ENCODE assay signal across 17 cellular contexts in the genomic region with DNA sequence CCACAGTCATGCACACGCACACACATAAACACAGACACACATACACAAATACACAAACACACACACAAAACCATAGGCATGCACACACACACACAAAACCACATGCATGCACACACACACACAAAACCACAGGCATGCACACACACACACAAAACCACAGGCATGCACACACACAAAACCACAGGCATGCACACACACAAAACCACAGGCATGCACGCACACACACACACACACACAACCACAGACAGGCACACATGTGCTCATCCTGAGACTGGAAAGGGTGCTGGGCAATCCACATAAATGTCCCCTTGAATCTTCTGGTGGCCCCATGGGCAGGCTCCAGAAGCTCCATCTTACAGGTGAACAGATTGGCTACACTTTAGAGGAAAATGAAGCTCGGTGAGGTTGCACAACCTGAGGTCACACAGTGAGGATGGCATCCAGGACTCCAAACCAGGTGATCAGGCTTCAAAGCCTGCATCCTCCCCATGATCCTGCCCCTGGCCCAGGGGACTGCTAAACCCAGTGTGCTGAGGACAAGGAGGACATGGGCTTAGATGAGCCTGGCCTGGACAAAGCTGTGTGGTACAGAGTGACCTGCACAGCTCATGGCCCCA.
DNase-seq lines count a peak whose midpoint lies in the region; ATAC-seq and TF ChIP-seq lines count a peak whose summit lies in the region.
"Had no signal": no experiment of that assay in that cellular context is flagged by ENCODE, and none has a peak within 500 bp of the region (broad histone marks: within the 10 kb centered on the region; RNA-seq: fewer than 3 reads in every experiment).

No MANE protein-coding gene starts in this region.

- peak; percentile 19 for DNase-seq in activated naive CD4-positive, alpha-beta T cell treated with anti-CD3 and anti-CD28 coated beads, Interleukin-2, amount 10 ng/mL, durations not matched to agents 7 days and 5 days
- DNase-seq in activated naive CD4-positive, alpha-beta T cell treated with anti-CD3 and anti-CD28 coated beads, Interleukin-2, amount 50 U/mL, for 16 hours: no peak
- DNase-seq in T-helper 2 cell treated with Interferon-gamma antibody and Interleukin-4, amounts not matched to agents 5 μg/mL and 100 μg/mL, for 36 hours (ENCODE audit: low spot score): no peak
- DNase-seq in fibroblast of lung (ENCODE audit: low read depth in 2 of 2): peak; percentile 31 to 66
- no peak for DNase-seq in smooth muscle cell (lab: John Stamatoyannopoulos, UW; ENCODE audit: unreplicated experiment)
- DNase-seq in activated gamma-delta T cell treated with Interleukin-2 at 50 U/mL for 16 hours: no peak
- no peak for DNase-seq in transverse colon
- DNase-seq: activated effector memory CD4-positive, alpha-beta T cell treated with Interleukin-2 at 50 U/mL for 16 hours; DMS53; GM23248; MM.1S; NCI-H2029 treated with DMSO at 0.1 percent for 48 hours had no signal

- H3K4me1 Mint-ChIP-seq in activated naive CD4-positive, alpha-beta T cell treated with anti-CD3 and anti-CD28 coated beads, Interleukin-2, amount 10 ng/mL, durations not matched to agents 7 days and 5 days: peaks cover 43% of the 10 kb centered on the region
- peaks cover 45% of the 10 kb centered on the region for H3K4me1 Mint-ChIP-seq in T-helper 2 cell treated with Interferon-gamma antibody and Interleukin-4, amounts not matched to agents 5 μg/mL and 100 μg/mL, for 36 hours (ENCODE audit: low read depth)
- H3K4me1 Mint-ChIP-seq: CD14-positive monocyte had no signal

- H3K4me3 Mint-ChIP-seq in activated naive CD4-positive, alpha-beta T cell treated with anti-CD3 and anti-CD28 coated beads, Interleukin-2, amount 10 ng/mL, durations not matched to agents 7 days and 5 days: no peak overlapping the region
- peak overlapping the region; percentile 42 for H3K4me3 Mint-ChIP-seq in T-helper 2 cell treated with Interferon-gamma antibody and Interleukin-4, amounts not matched to agents 5 μg/mL and 100 μg/mL, for 36 hours
- H3K4me3 Mint-ChIP-seq: CD14-positive monocyte; stimulated activated memory B cell treated with anti-CD40 and anti-IgM and Interleukin-4, amounts not matched to agents 10 μg/mL and 1 μg/mL and 100 μg/mL, for 72 hours; type B pancreatic cell had no signal

- H3K79me2 ChIP-seq in fibroblast of lung (ENCODE audit: control insufficient read depth, insufficient read depth, low read length): no peaks in the 10 kb centered on the region
- no peaks in the 10 kb centered on the region for H3K79me2 ChIP-seq in smooth muscle cell (ENCODE audit: low read depth)

- H3K4me1 ChIP-seq in fibroblast of lung (ENCODE audit: control insufficient read depth, extremely low read depth, insufficient read depth, low read length): no peaks in the 10 kb centered on the region
- peaks cover 6% of the 10 kb centered on the region for H3K4me1 ChIP-seq in smooth muscle cell (ENCODE audit: low read depth)
- no peaks in the 10 kb centered on the region for H3K4me1 ChIP-seq in transverse colon

- ATAC-seq in HG02884 (IDR thresholded peaks at IDR 0.05; ENCODE audit: unreplicated experiment): no peak

- H3K4me2 ChIP-seq in fibroblast of lung (ENCODE audit: extremely low read depth, insufficient read depth, low read length) (no peak overlapping the region), smooth muscle cell (no peak overlapping the region)

- intact Hi-C loops in transverse colon (cut with DNase I; ENCODE audit: low total_unique reads): no loop called here

- whole genome bisulfite sequencing in smooth muscle cell (ENCODE audit: low lambda C conversion rate): 75% methylated on average over 3 of the region's 3 CpGs
- WGBS in transverse colon (ENCODE audit: low coverage in 1 of 2), 2 donors: 78 to 100% methylated on average over 1 to 3 of the region's 3 CpGs

- peaks cover 25% of the 10 kb centered on the region for H3K27me3 Mint-ChIP-seq in activated naive CD4-positive, alpha-beta T cell treated with anti-CD3 and anti-CD28 coated beads, Interleukin-2, amount 10 ng/mL, durations not matched to agents 7 days and 5 days
- H3K27me3 Mint-ChIP-seq in T-helper 2 cell treated with Interferon-gamma antibody and Interleukin-4, amounts not matched to agents 5 μg/mL and 100 μg/mL, for 36 hours (ENCODE audit: low read depth): no peaks in the 10 kb centered on the region
- H3K27me3 Mint-ChIP-seq: stimulated activated memory B cell treated with anti-CD40 and anti-IgM and Interleukin-4, amounts not matched to agents 10 μg/mL and 1 μg/mL and 100 μg/mL, for 72 hours; type B pancreatic cell had no signal

- TF ChIP-seq POLR2A in transverse colon (IDR thresholded peaks at IDR 0.05): no peak

- no peak overlapping the region for H3K27ac ChIP-seq in fibroblast of lung (ENCODE audit: insufficient read depth, low read length)
- H3K27ac ChIP-seq in smooth muscle cell (ENCODE audit: low read depth): peak overlapping the region; percentile 32
- peak overlapping the region in 1 of 4 donors; percentile 14 for H3K27ac ChIP-seq in transverse colon
- H3K27ac ChIP-seq: GM23248, VCaP had no signal

- peaks cover 8% of the 10 kb centered on the region for H3K36me3 Mint-ChIP-seq in activated naive CD4-positive, alpha-beta T cell treated with anti-CD3 and anti-CD28 coated beads, Interleukin-2, amount 10 ng/mL, durations not matched to agents 7 days and 5 days
- H3K36me3 Mint-ChIP-seq in T-helper 2 cell treated with Interferon-gamma antibody and Interleukin-4, amounts not matched to agents 5 μg/mL and 100 μg/mL, for 36 hours (ENCODE audit: low read depth): peaks cover 8% of the 10 kb centered on the region
- H3K36me3 Mint-ChIP-seq: CD14-positive monocyte; stimulated activated memory B cell treated with anti-CD40 and anti-IgM and Interleukin-4, amounts not matched to agents 10 μg/mL and 1 μg/mL and 100 μg/mL, for 72 hours; type B pancreatic cell had no signal

- H3F3A ChIP-seq in smooth muscle cell (ENCODE audit: low read depth): peaks cover 10% of the 10 kb centered on the region

- H2AFZ ChIP-seq in fibroblast of lung (ENCODE audit: low read length) (no peak overlapping the region), smooth muscle cell (ENCODE audit: low read depth) (no peak overlapping the region)
- H2AFZ ChIP-seq: GM23248 had no signal

- CTCF ChIA-PET in activated naive CD4-positive, alpha-beta T cell treated with anti-CD3 and anti-CD28 coated beads, Interleukin-2, amount 10 ng/mL, durations not matched to agents 7 days and 5 days (lab: Charles Lee): interaction anchor here (3.1 kb wide), 1 partner anchor 145 kb away, joined by 11 read pairs; the partner anchor contains the start of gene GADD45G

- H4K20me1 ChIP-seq in fibroblast of lung (ENCODE audit: control insufficient read depth, extremely low read depth, insufficient read depth, low read length) (no peaks in the 10 kb centered on the region), smooth muscle cell (ENCODE audit: low read depth) (no peaks in the 10 kb centered on the region)

- H3K9ac ChIP-seq in fibroblast of lung (ENCODE audit: insufficient read depth, low read length) (no peak overlapping the region), smooth muscle cell (ENCODE audit: low read depth) (no peak overlapping the region)
- H3K9ac ChIP-seq: GM23248 had no signal

- H3K27me3 ChIP-seq in fibroblast of lung (ENCODE audit: control insufficient read depth, insufficient read depth, low read length) (no peaks in the 10 kb centered on the region), smooth muscle cell (ENCODE audit: low read depth) (no peaks in the 10 kb centered on the region), transverse colon (no peaks in the 10 kb centered on the region)

- TF ChIP-seq CTCF in fibroblast of lung (conservative IDR thresholded peaks at IDR 0.05 in 1 of 2, IDR thresholded peaks at IDR 0.05 in 1 of 2; ENCODE audit: low read depth in 1 of 2, low read length in 2 of 2) (no peak), smooth muscle cell (IDR thresholded peaks at IDR 0.05; ENCODE audit: borderline replicate concordance, insufficient read depth, poor library complexity, severe bottlenecking) (no peak), transverse colon (IDR thresholded peaks at IDR 0.05) (no peak)

- H3K36me3 ChIP-seq in fibroblast of lung (ENCODE audit: control insufficient read depth, insufficient read depth, low read length) (no peaks in the 10 kb centered on the region), smooth muscle cell (ENCODE audit: low read depth) (no peaks in the 10 kb centered on the region), transverse colon (no peaks in the 10 kb centered on the region)

- H3K4me3 ChIP-seq in fibroblast of lung (replicated peaks in 1 of 4; ENCODE audit: control extremely low read depth in 1 of 4, insufficient read depth in 1 of 4, low read depth in 3 of 4, low read length in 4 of 4): no peak overlapping the region
- H3K4me3 ChIP-seq in smooth muscle cell: no peak overlapping the region
- H3K4me3 ChIP-seq in transverse colon: no peak overlapping the region
- H3K4me3 ChIP-seq: GM23248 had no signal

- no peak for TF ChIP-seq EP300 in transverse colon (IDR thresholded peaks at IDR 0.05; ENCODE audit: low read depth)

- no peaks in the 10 kb centered on the region for H3K9me3 ChIP-seq in fibroblast of lung (ENCODE audit: control insufficient read depth, insufficient read depth, low read depth, low read length)
- no peaks in the 10 kb centered on the region for H3K9me3 ChIP-seq in smooth muscle cell (replicated peaks; ENCODE audit: low read depth)
- H3K9me3 ChIP-seq in transverse colon: no peaks in the 10 kb centered on the region

- no peak overlapping the region for H3K27ac Mint-ChIP-seq in activated naive CD4-positive, alpha-beta T cell treated with anti-CD3 and anti-CD28 coated beads, Interleukin-2, amount 10 ng/mL, durations not matched to agents 7 days and 5 days
- no peak overlapping the region for H3K27ac Mint-ChIP-seq in T-helper 2 cell treated with Interferon-gamma antibody and Interleukin-4, amounts not matched to agents 5 μg/mL and 100 μg/mL, for 36 hours
- H3K27ac Mint-ChIP-seq: stimulated activated memory B cell treated with anti-CD40 and anti-IgM and Interleukin-4, amounts not matched to agents 10 μg/mL and 1 μg/mL and 100 μg/mL, for 72 hours; type B pancreatic cell had no signal

- H3K9me3 Mint-ChIP-seq in activated naive CD4-positive, alpha-beta T cell treated with anti-CD3 and anti-CD28 coated beads, Interleukin-2, amount 10 ng/mL, durations not matched to agents 7 days and 5 days: peaks cover 12% of the 10 kb centered on the region
- no peaks in the 10 kb centered on the region for H3K9me3 Mint-ChIP-seq in T-helper 2 cell treated with Interferon-gamma antibody and Interleukin-4, amounts not matched to agents 5 μg/mL and 100 μg/mL, for 36 hours
- H3K9me3 Mint-ChIP-seq: stimulated activated memory B cell treated with anti-CD40 and anti-IgM and Interleukin-4, amounts not matched to agents 10 μg/mL and 1 μg/mL and 100 μg/mL, for 72 hours; type B pancreatic cell had no signal

- in situ Hi-C loops in transverse colon (cut with MboI; ENCODE audit: low pct_ligation_motif_present in 1 of 4, low pct_unique_long_range_greater_than_20kb in 1 of 4, low sequenced_read_pairs in 3 of 4): no loop called here

Comparison
In these comparisons a context has a peak if more than half of its experiments do, and no peak if none do; other contexts are left out.
1. DNase-seq: peak in activated naive CD4-positive, alpha-beta T cell treated with anti-CD3 and anti-CD28 coated beads, Interleukin-2, amount 10 ng/mL, durations not matched to agents 7 days and 5 days (single experiment) and fibroblast of lung (2 of 2); none in activated naive CD4-positive, alpha-beta T cell treated with anti-CD3 and anti-CD28 coated beads, Interleukin-2, amount 50 U/mL, for 16 hours (single experiment), T-helper 2 cell treated with Interferon-gamma antibody and Interleukin-4, amounts not matched to agents 5 μg/mL and 100 μg/mL, for 36 hours (single experiment), smooth muscle cell (single experiment), activated gamma-delta T cell treated with Interleukin-2 at 50 U/mL for 16 hours (single experiment) and transverse colon (single experiment).